ENCODE assay signal across 17 cellular contexts in the genomic region with DNA sequence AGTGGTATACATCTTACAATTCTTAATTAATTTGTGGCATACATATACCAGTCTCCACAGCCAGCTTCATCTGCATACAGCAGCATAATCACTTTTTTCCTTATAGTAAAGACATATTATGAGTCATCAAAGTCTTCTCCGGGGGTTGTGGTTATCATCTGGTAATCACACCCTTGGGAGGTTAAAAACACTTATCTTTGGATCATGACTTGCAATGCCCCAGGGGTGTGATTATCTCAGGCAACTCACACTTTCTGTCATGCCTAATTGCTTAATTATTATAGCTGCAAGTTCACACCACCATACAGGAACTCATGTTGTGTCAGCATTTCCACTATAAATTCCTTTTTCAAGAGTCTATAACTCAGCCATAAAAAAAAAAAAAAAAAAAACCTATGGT.
A peak's percentile ranks its signal among the peaks of the same experiment; 100 is the strongest.
DNase-seq lines count a peak whose midpoint lies in the region; ATAC-seq and TF ChIP-seq lines count a peak whose summit lies in the region.
"Had no signal": no experiment of that assay in that cellular context is flagged by ENCODE, and none has a peak within 500 bp of the region (broad histone marks: within the 10 kb centered on the region; RNA-seq: fewer than 3 reads in every experiment).

No MANE protein-coding gene starts in this region.

- in situ Hi-C loops in Caki2 (cut with HindIII; ENCODE audit: low pct_unique_long_range_greater_than_20kb, low sequenced_read_pairs) = no loop called here
- in situ Hi-C loops in KBM-7 (cut with MboI; ENCODE audit: low pct_unique_long_range_greater_than_20kb, low sequenced_read_pairs) = no loop called here

- H3K4me3 ChIP-seq in spleen = no peak overlapping the region
- H3K4me3 ChIP-seq: PC-9 had no signal

- no peak overlapping the region for H3K4me3 Mint-ChIP-seq in activated T-helper 1 cell treated with anti-CD3 and anti-CD28 coated beads, Interleukin-12 subunit alpha, Interleukin-12 subunit beta, Interleukin-2, Interleukin-4 antibody, amounts not matched to agents 30 ng/mL and 10 ng/mL and 1 ng/mL, durations not matched to agents 14 hours and 24 hours and 36 hours
- H3K4me3 Mint-ChIP-seq: activated CD4-positive, alpha-beta memory T cell treated with anti-CD3 and anti-CD28 coated beads, Interleukin-2, amount 10 ng/mL, durations not matched to agents 7 days and 5 days; activated naive CD8-positive, alpha-beta T cell had no signal

- no peaks in the 10 kb centered on the region for H3K27me3 ChIP-seq in foreskin keratinocyte
- H3K27me3 ChIP-seq in spleen (replicated peaks in 1 of 7) = no peaks in the 10 kb centered on the region

- 22 to 52% (median 42%) methylated on average over 1 of the region's 1 CpG for WGBS in spleen, 5 donors

- no peak overlapping the region for H3K27ac ChIP-seq in RWPE1
- no peak overlapping the region for H3K27ac ChIP-seq in foreskin keratinocyte
- H3K27ac ChIP-seq in spleen = no peak overlapping the region
- H3K27ac ChIP-seq: PC-9, VCaP had no signal

- no peaks in the 10 kb centered on the region for H3K4me1 ChIP-seq in foreskin keratinocyte
- H3K4me1 ChIP-seq in spleen = no peaks in the 10 kb centered on the region

- no peaks in the 10 kb centered on the region for H3K9me3 Mint-ChIP-seq in activated T-helper 1 cell treated with anti-CD3 and anti-CD28 coated beads, Interleukin-12 subunit alpha, Interleukin-12 subunit beta, Interleukin-2, Interleukin-4 antibody, amounts not matched to agents 30 ng/mL and 10 ng/mL and 1 ng/mL, durations not matched to agents 14 hours and 24 hours and 36 hours
- H3K9me3 Mint-ChIP-seq: activated CD4-positive, alpha-beta memory T cell treated with anti-CD3 and anti-CD28 coated beads, Interleukin-2, amount 10 ng/mL, durations not matched to agents 7 days and 5 days had no signal

- H3K4me1 Mint-ChIP-seq in activated T-helper 1 cell treated with anti-CD3 and anti-CD28 coated beads, Interleukin-12 subunit alpha, Interleukin-12 subunit beta, Interleukin-2, Interleukin-4 antibody, amounts not matched to agents 30 ng/mL and 10 ng/mL and 1 ng/mL, durations not matched to agents 14 hours and 24 hours and 36 hours (ENCODE audit: low read depth) = no peaks in the 10 kb centered on the region
- H3K4me1 Mint-ChIP-seq: activated CD4-positive, alpha-beta memory T cell treated with anti-CD3 and anti-CD28 coated beads, Interleukin-2, amount 10 ng/mL, durations not matched to agents 7 days and 5 days had no signal

- no peak for TF ChIP-seq POLR2A in spleen (IDR thresholded peaks at IDR 0.05)

- POLR2A ChIA-PET in RWPE1 (lab: Yijun Ruan, JAX; ENCODE audit: low non-redundant PET) = no interaction called here

- DNase-seq in Caki2 (ENCODE audit: low read depth) (peak; percentile 14), KBM-7 (peak; percentile 0), RWPE1 (ENCODE audit: low spot score) (peak; percentile 44), foreskin keratinocyte (peak; percentile 35 to 53), anterior cingulate cortex (lab: John Stamatoyannopoulos, UW) (no peak), spleen (no peak)
- DNase-seq in activated T-helper 1 cell treated with anti-CD3 and anti-CD28 coated beads, Interleukin-12 subunit alpha, Interleukin-12 subunit beta, Interleukin-2, Interleukin-4 antibody, amounts not matched to agents 30 ng/mL and 10 ng/mL and 1 ng/mL, durations not matched to agents 14 hours and 24 hours and 36 hours (ENCODE audit: low spot score) = no peak
- DNase-seq: activated CD4-positive, alpha-beta memory T cell treated with anti-CD3 and anti-CD28 coated beads, Interleukin-2, amount 10 ng/mL, durations not matched to agents 7 days and 5 days; activated T-cell treated with anti-CD3 and anti-CD28 coated beads, Interleukin-2, amount 50 U/mL, for 48 hours; AML-193; caudate nucleus; NCI-H146; NCI-H446 treated with DMSO at 0.1 percent for 48 hours; nucleus accumbens; PC-9 had no signal

- CTCF ChIA-PET in RWPE1 (lab: Yijun Ruan, JAX) = interaction anchor here (1.1 kb wide), 1 partner anchor 11 kb away, joined by 4 read pairs; no protein-coding TSS in a partner anchor

- no peaks in the 10 kb centered on the region for H3K36me3 Mint-ChIP-seq in activated T-helper 1 cell treated with anti-CD3 and anti-CD28 coated beads, Interleukin-12 subunit alpha, Interleukin-12 subunit beta, Interleukin-2, Interleukin-4 antibody, amounts not matched to agents 30 ng/mL and 10 ng/mL and 1 ng/mL, durations not matched to agents 14 hours and 24 hours and 36 hours (ENCODE audit: low read depth)
- H3K36me3 Mint-ChIP-seq: activated naive CD8-positive, alpha-beta T cell had no signal

- ATAC-seq in foreskin keratinocyte = peak; percentile 85

- no peaks in the 10 kb centered on the region for H3K27me3 Mint-ChIP-seq in activated T-helper 1 cell treated with anti-CD3 and anti-CD28 coated beads, Interleukin-12 subunit alpha, Interleukin-12 subunit beta, Interleukin-2, Interleukin-4 antibody, amounts not matched to agents 30 ng/mL and 10 ng/mL and 1 ng/mL, durations not matched to agents 14 hours and 24 hours and 36 hours (ENCODE audit: insufficient read depth)
- H3K27me3 Mint-ChIP-seq: activated CD4-positive, alpha-beta memory T cell treated with anti-CD3 and anti-CD28 coated beads, Interleukin-2, amount 10 ng/mL, durations not matched to agents 7 days and 5 days; activated naive CD8-positive, alpha-beta T cell had no signal

- TF ChIP-seq CTCF in RWPE1 (conservative IDR thresholded peaks at IDR 0.05; ENCODE audit: low read depth) (no peak), foreskin keratinocyte (conservative IDR thresholded peaks at IDR 0.05) (no peak), spleen (IDR thresholded peaks at IDR 0.05 in 8 of 11, conservative IDR thresholded peaks at IDR 0.05 in 3 of 11) (no peak)

- intact Hi-C loops in activated T-helper 1 cell treated with anti-CD3 and anti-CD28 coated beads, Interleukin-12 subunit alpha, Interleukin-12 subunit beta, Interleukin-2, Interleukin-4 antibody, amounts not matched to agents 30 ng/mL and 10 ng/mL and 1 ng/mL, durations not matched to agents 14 hours and 24 hours and 36 hours (cut with micrococcal nuclease) = no loop called here
- intact Hi-C loops in spleen (cut with DNase I; ENCODE audit: low total_unique reads) = no loop called here

- H3K36me3 ChIP-seq in spleen = no peaks in the 10 kb centered on the region

- no peaks in the 10 kb centered on the region for H3K9me3 ChIP-seq in spleen

- H3K27ac Mint-ChIP-seq in activated T-helper 1 cell treated with anti-CD3 and anti-CD28 coated beads, Interleukin-12 subunit alpha, Interleukin-12 subunit beta, Interleukin-2, Interleukin-4 antibody, amounts not matched to agents 30 ng/mL and 10 ng/mL and 1 ng/mL, durations not matched to agents 14 hours and 24 hours and 36 hours = no peak overlapping the region
- H3K27ac Mint-ChIP-seq: activated CD4-positive, alpha-beta memory T cell treated with anti-CD3 and anti-CD28 coated beads, Interleukin-2, amount 10 ng/mL, durations not matched to agents 7 days and 5 days; activated naive CD8-positive, alpha-beta T cell had no signal

Comparison
In these comparisons a context has a peak if more than half of its experiments do, and no peak if none do; other contexts are left out.
1. DNase-seq: peak in Caki2 (single experiment), KBM-7 (single experiment), RWPE1 (single experiment) and foreskin keratinocyte (2 of 2); none in activated T-helper 1 cell treated with anti-CD3 and anti-CD28 coated beads, Interleukin-12 subunit alpha, Interleukin-12 subunit beta, Interleukin-2, Interleukin-4 antibody, amounts not matched to agents 30 ng/mL and 10 ng/mL and 1 ng/mL, durations not matched to agents 14 hours and 24 hours and 36 hours (single experiment), anterior cingulate cortex (0 of 58) and spleen (single experiment).